In genomic region chr2:10790228-10790973, GRCh38 we compare ENCODE assay signal across 11 cellular contexts. TPM values are rescaled to one million over a fixed set of nuclear protein-coding genes. Genes with fewer than 3 reads are reported as not detected.
DNase-seq lines count a peak whose midpoint lies in the region; ATAC-seq and TF ChIP-seq lines count a peak whose summit lies in the region.
"Had no signal": no experiment of that assay in that cellular context is flagged by ENCODE, and none has a peak within 500 bp of the region (broad histone marks: within the 10 kb centered on the region; RNA-seq: fewer than 3 reads in every experiment).

No MANE protein-coding gene starts in this region.

- H3K23ac ChIP-seq in trophoblast cell (ENCODE audit: low read length) = no peak overlapping the region

- H3K4me3 ChIP-seq in trophoblast cell (ENCODE audit: low read depth, low read length) = no peak overlapping the region

- no peak overlapping the region for H2AK5ac ChIP-seq in trophoblast cell (ENCODE audit: low read length)

- no peak overlapping the region for H3K4me3 Mint-ChIP-seq in Calu3 (ENCODE audit: low read depth, unreplicated experiment)

- no peak overlapping the region for H3K4ac ChIP-seq in trophoblast cell (ENCODE audit: low read depth, low read length)

- H3K14ac ChIP-seq in trophoblast cell (ENCODE audit: low read length) = no peak overlapping the region

- H2BK120ac ChIP-seq in trophoblast cell (ENCODE audit: insufficient read depth, low read length, poor library complexity) = no peak overlapping the region

- no peaks in the 10 kb centered on the region for H3K9me3 ChIP-seq in trophoblast cell (ENCODE audit: insufficient read depth, low read depth, low read length)

- no peak overlapping the region for H3K18ac ChIP-seq in trophoblast cell (ENCODE audit: low read length)

- H3K36me3 Mint-ChIP-seq in Calu3 (ENCODE audit: insufficient read depth, unreplicated experiment) = peaks cover 88% of the 10 kb centered on the region

- no peak overlapping the region for H3K27ac ChIP-seq in trophoblast cell (ENCODE audit: low read depth, low read length)
- H3K27ac ChIP-seq: 22Rv1 had no signal

- H2BK12ac ChIP-seq in trophoblast cell (ENCODE audit: low read length) = no peak overlapping the region

- H4K12ac ChIP-seq in trophoblast cell (ENCODE audit: low read depth, low read length) = no peak overlapping the region

- H2BK5ac ChIP-seq in trophoblast cell (ENCODE audit: low read depth, low read length, poor library complexity) = no peak overlapping the region

- H2AFZ ChIP-seq in trophoblast cell (ENCODE audit: insufficient read depth, low read length, poor library complexity) = no peak overlapping the region

- H3K9me3 Mint-ChIP-seq in Calu3 (ENCODE audit: low read depth, unreplicated experiment) = no peaks in the 10 kb centered on the region

- peaks cover 14% of the 10 kb centered on the region for H3K4me1 Mint-ChIP-seq in Calu3 (ENCODE audit: low read depth, unreplicated experiment)

- no peaks in the 10 kb centered on the region for H3K27me3 Mint-ChIP-seq in Calu3 (ENCODE audit: unreplicated experiment)

- no peak overlapping the region for H4K8ac ChIP-seq in trophoblast cell (ENCODE audit: low read depth, low read length)

- H3K79me1 ChIP-seq in trophoblast cell (ENCODE audit: low read length) = no peaks in the 10 kb centered on the region

- WGBS in trophoblast cell (ENCODE audit: extremely low coverage, insufficient coverage, insufficient read length) = no CpG with 5 or more reads among the region's 6 CpGs

- no peak for TF ChIP-seq CTCF in Calu3 (IDR thresholded peaks at IDR 0.05; ENCODE audit: unreplicated experiment)

- H3K4me2 ChIP-seq in trophoblast cell (ENCODE audit: low read length) = no peak overlapping the region

- no peaks in the 10 kb centered on the region for H3K27me3 ChIP-seq in trophoblast cell (ENCODE audit: insufficient read depth, low read length)

- H3K36me3 ChIP-seq in trophoblast cell (ENCODE audit: control insufficient read depth in 1 of 2, insufficient read depth in 2 of 2, low read length in 2 of 2) = peaks cover 45 to 73% of the 10 kb centered on the region in 2 experiments

- peak; percentile 86 for ATAC-seq in HG02571 (IDR thresholded peaks at IDR 0.05; ENCODE audit: unreplicated experiment)

- peak; percentile 20 for DNase-seq in SIG-M5 treated with dmso at 0.1 percent for 504 hours (lab: John Stamatoyannopoulos, UW; ENCODE audit: unreplicated experiment)
- DNase-seq in SIG-M5 (lab: John Stamatoyannopoulos, UW) = no peak
- DNase-seq in NCI-H69 (lab: John Stamatoyannopoulos, UW) = peak; percentile 72
- DNase-seq in trophoblast cell = peak; percentile 25 to 30
- DNase-seq in Calu3 = no peak
- DNase-seq in NCI-H128 (lab: John Stamatoyannopoulos, UW; ENCODE audit: unreplicated experiment) = no peak
- DNase-seq in retina = no peak
- DNase-seq: cortex of kidney, NCI-H2029 treated with DMSO at 0.1 percent for 48 hours had no signal

- no peak overlapping the region for H4K91ac ChIP-seq in trophoblast cell (ENCODE audit: low read depth, low read length)

- intact Hi-C loops in Calu3 (cut with micrococcal nuclease; ENCODE audit: unreplicated experiment) = no loop called here

- H3K27ac Mint-ChIP-seq in Calu3 (ENCODE audit: unreplicated experiment) = no peak overlapping the region

- H3K79me2 ChIP-seq in trophoblast cell (ENCODE audit: control insufficient read depth, insufficient read depth, low read length, poor library complexity) = no peaks in the 10 kb centered on the region

- no peak overlapping the region for H3K9ac ChIP-seq in trophoblast cell (ENCODE audit: low read length)

- CTCF ChIA-PET in Calu3 (lab: Charles Lee) = no interaction called here

- no TSS peak for BruUV-seq in Calu3 (replicated peaks; lab: Mats Ljungman, UMichigan)

- H3K4me1 ChIP-seq in trophoblast cell (ENCODE audit: control insufficient read depth in 1 of 2, insufficient read depth in 2 of 2, low read length in 2 of 2) = no peaks in the 10 kb centered on the region

RNA-seq across cellular contexts. Expression of gene PDIA6, which starts 22.2 kb away (rescaled TPM):
- polyA plus RNA-seq in trophoblast cell (2013) = 459 and 461 TPM in 2 replicates
- 313 and 317 TPM in 2 replicates for total RNA-seq in Calu3 (2022)

Comparison
In these comparisons a context has a peak if more than half of its experiments do, and no peak if none do; other contexts are left out.
1. DNase-seq: peak in SIG-M5 treated with dmso at 0.1 percent for 504 hours (single experiment), NCI-H69 (single experiment) and trophoblast cell (2 of 2); none in SIG-M5 (single experiment), Calu3 (single experiment), NCI-H128 (single experiment) and retina (single experiment).